ENCODE assay signal across 1 cellular context in genomic region chr12:131905640-131906091, GRCh38.
TF ChIP-seq lines count a peak whose summit lies in the region.

No MANE protein-coding gene starts in this region.

TF ChIP-seq in H1, 55 proteins besides CTCF, POLR2A, EP300 and RAD21:
- TF ChIP-seq HDAC2 (IDR thresholded peaks at IDR 0.05; ENCODE audit: borderline replicate concordance in 1 of 2, low read depth in 2 of 2, low read length in 2 of 2), result no peak
- no peak for TF ChIP-seq USF2 (IDR thresholded peaks at IDR 0.05; ENCODE audit: low read length)
- TF ChIP-seq CEBPB (IDR thresholded peaks at IDR 0.05; ENCODE audit: low read depth, low read length), result no peak
- no peak for TF ChIP-seq SRF (IDR thresholded peaks at IDR 0.05; ENCODE audit: low read depth, low read length)
- TF ChIP-seq POU5F1 (IDR thresholded peaks at IDR 0.05; ENCODE audit: low read depth, low read length), result no peak
- no peak for TF ChIP-seq MAFK (IDR thresholded peaks at IDR 0.05; ENCODE audit: low read depth, low read length)
- TF ChIP-seq CHD1 (IDR thresholded peaks at IDR 0.05; ENCODE audit: low read depth, low read length), result no peak
- no peak for TF ChIP-seq TAF7 (optimal IDR thresholded peaks at IDR 0.05; ENCODE audit: borderline replicate concordance, low read depth, low read length)
- TF ChIP-seq RFX5 (IDR thresholded peaks at IDR 0.05; ENCODE audit: borderline replicate concordance, low read depth, low read length), result no peak
- no peak for TF ChIP-seq CHD2 (IDR thresholded peaks at IDR 0.05; ENCODE audit: low read length)
- TF ChIP-seq KDM5A (IDR thresholded peaks at IDR 0.05; ENCODE audit: low read length), result no peak
- no peak for TF ChIP-seq BCL11A (IDR thresholded peaks at IDR 0.05; ENCODE audit: low read depth in 2 of 2, low read length in 2 of 2)
- TF ChIP-seq TCF12 (IDR thresholded peaks at IDR 0.05; ENCODE audit: low read depth, low read length), result no peak
- TF ChIP-seq NRF1 (IDR thresholded peaks at IDR 0.05; ENCODE audit: low read depth, low read length), result no peak
- TF ChIP-seq SUZ12 (IDR thresholded peaks at IDR 0.05; ENCODE audit: low read length), result no peak
- no peak for TF ChIP-seq SP1 (IDR thresholded peaks at IDR 0.05; ENCODE audit: low read depth, low read length)
- no peak for TF ChIP-seq KDM1A (IDR thresholded peaks at IDR 0.05; ENCODE audit: borderline replicate concordance, low read length)
- TF ChIP-seq CBX5 (IDR thresholded peaks at IDR 0.05; ENCODE audit: low read depth, low read length), result no peak
- TF ChIP-seq SIX5 (IDR thresholded peaks at IDR 0.05; ENCODE audit: low read depth, low read length), result no peak
